Comparison of ENCODE assay signal across 1 cellular context in the genomic region with DNA sequence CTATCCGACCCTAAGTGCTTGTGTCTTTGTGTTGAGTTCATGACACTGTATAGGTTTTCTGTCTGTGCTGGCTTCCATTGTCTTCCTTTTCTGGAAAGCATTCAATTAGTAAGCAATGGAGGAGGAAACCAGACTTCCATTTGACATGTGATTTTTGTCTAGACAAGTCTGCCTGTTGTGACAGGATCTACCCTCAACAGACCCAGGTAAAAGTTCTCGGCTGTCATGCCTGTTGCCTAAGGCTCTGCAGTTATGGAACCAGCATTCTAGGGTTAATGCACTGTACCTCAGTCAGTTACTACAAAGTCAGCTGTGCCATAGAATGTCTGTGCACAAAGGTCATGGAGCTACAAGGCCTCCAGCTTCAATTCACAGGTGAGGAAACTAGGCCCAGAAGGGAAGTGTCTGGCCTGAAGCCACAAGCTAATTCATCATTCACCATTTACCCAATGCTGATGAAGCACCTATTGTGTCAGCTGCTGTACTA.
TF ChIP-seq lines count a peak whose summit lies in the region.

No MANE protein-coding gene starts in this region.

TF ChIP-seq in endothelial cell of umbilical vein, 7 proteins besides CTCF, POLR2A, EP300 and RAD21 (continued from another document):
- TF ChIP-seq, protein P1, sequence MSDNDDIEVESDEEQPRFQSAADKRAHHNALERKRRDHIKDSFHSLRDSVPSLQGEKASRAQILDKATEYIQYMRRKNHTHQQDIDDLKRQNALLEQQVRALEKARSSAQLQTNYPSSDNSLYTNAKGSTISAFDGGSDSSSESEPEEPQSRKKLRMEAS (IDR thresholded peaks at IDR 0.05; ENCODE audit: insufficient read depth, insufficient read length): no peak
- TF ChIP-seq EZH2 (IDR thresholded peaks at IDR 0.05; ENCODE audit: borderline replicate concordance, low read depth, low read length, severe bottlenecking) (no peak), MYC (IDR thresholded peaks at IDR 0.05; ENCODE audit: low read depth, low read length) (no peak)
TF ChIP-seq in endothelial cell of umbilical vein: peak in this region for 0.
